ENCODE assay signal across 8 cellular contexts in genomic region chr7:127792528-127793342, GRCh38.
A peak's percentile ranks its signal among the peaks of the same experiment; 100 is the strongest.
DNase-seq lines count a peak whose midpoint lies in the region; TF ChIP-seq lines count a peak whose summit lies in the region.

No MANE protein-coding gene starts in this region.

- H3K4me3 ChIP-seq in uterus = no peak overlapping the region

- no peak overlapping the region for H3K4me3 Mint-ChIP-seq in activated T-cell treated with anti-CD3 and anti-CD28 coated beads, Interleukin-2, amount 50 U/mL, for 24 hours

- H3K9me3 ChIP-seq in uterus = no peaks in the 10 kb centered on the region

- H3K27ac ChIP-seq in uterus = no peak overlapping the region

- TF ChIP-seq CTCF in uterus (IDR thresholded peaks at IDR 0.05) = peak in 1 of 4 experiments; percentile 5

- H3K4me1 ChIP-seq in uterus = no peaks in the 10 kb centered on the region

- H3K27ac Mint-ChIP-seq in activated T-cell treated with anti-CD3 and anti-CD28 coated beads, Interleukin-2, amount 50 U/mL, for 24 hours = no peak overlapping the region

- H3K36me3 ChIP-seq in uterus = no peaks in the 10 kb centered on the region

- no peaks in the 10 kb centered on the region for H3K27me3 Mint-ChIP-seq in activated T-cell treated with anti-CD3 and anti-CD28 coated beads, Interleukin-2, amount 50 U/mL, for 24 hours

- H3K27me3 ChIP-seq in uterus = no peaks in the 10 kb centered on the region

- no peaks in the 10 kb centered on the region for H3K9me3 Mint-ChIP-seq in activated T-cell treated with anti-CD3 and anti-CD28 coated beads, Interleukin-2, amount 50 U/mL, for 24 hours

- H3K4me1 Mint-ChIP-seq in activated T-cell treated with anti-CD3 and anti-CD28 coated beads, Interleukin-2, amount 50 U/mL, for 24 hours (ENCODE audit: low read depth) = peaks cover 35% of the 10 kb centered on the region

- peak; percentile 41 for DNase-seq in SIG-M5 treated with dmso at 0.1 percent for 504 hours (lab: John Stamatoyannopoulos, UW; ENCODE audit: unreplicated experiment)
- no peak for DNase-seq in SIG-M5 (lab: John Stamatoyannopoulos, UW)
- DNase-seq in NCI-H2029 (lab: John Stamatoyannopoulos, UW) = peak; percentile 21
- peak; percentile 46 for DNase-seq in activated T-cell treated with anti-CD3 and anti-CD28 coated beads, Interleukin-2, amount 50 U/mL, for 24 hours
- peak; percentile 18 for DNase-seq in left kidney (ENCODE audit: low read depth, low spot score)
- no peak for DNase-seq in MV-4-11 (lab: John Stamatoyannopoulos, UW)
- no peak for DNase-seq in uterus
- DNase-seq in OCI-M2 (lab: John Stamatoyannopoulos, UW; ENCODE audit: unreplicated experiment) = no peak

- no peak for TF ChIP-seq POLR2A in uterus (IDR thresholded peaks at IDR 0.05)

- H3K36me3 Mint-ChIP-seq in activated T-cell treated with anti-CD3 and anti-CD28 coated beads, Interleukin-2, amount 50 U/mL, for 24 hours (ENCODE audit: low read depth) = peaks cover 70% of the 10 kb centered on the region

- intact Hi-C loops in uterus (cut with DNase I; ENCODE audit: low total_unique reads) = no loop called here

Comparison
In these comparisons a context has a peak if more than half of its experiments do, and no peak if none do; other contexts are left out.
1. DNase-seq: peak in SIG-M5 treated with dmso at 0.1 percent for 504 hours (single experiment), NCI-H2029 (single experiment), activated T-cell treated with anti-CD3 and anti-CD28 coated beads, Interleukin-2, amount 50 U/mL, for 24 hours (single experiment) and left kidney (single experiment); none in SIG-M5 (single experiment), MV-4-11 (single experiment), uterus (0 of 2) and OCI-M2 (single experiment).